ENCODE assay signal across 15 cellular contexts in genomic region chr2:31387850-31388249, GRCh38. TPM values are rescaled to one million over a fixed set of nuclear protein-coding genes. Genes with fewer than 3 reads are reported as not detected.
"Had no signal": no experiment of that assay in that cellular context is flagged by ENCODE, and none has a peak within 500 bp of the region (broad histone marks: within the 10 kb centered on the region; RNA-seq: fewer than 3 reads in every experiment).

No MANE protein-coding gene starts in this region.

- H3K27ac Mint-ChIP-seq: activated naive CD4-positive, alpha-beta T cell treated with anti-CD3 and anti-CD28 coated beads, Interleukin-2, amount 50 U/mL, for 24 hours; nephron progenitor cell had no signal

- H3K9me3 Mint-ChIP-seq: activated naive CD4-positive, alpha-beta T cell treated with anti-CD3 and anti-CD28 coated beads, Interleukin-2, amount 50 U/mL, for 24 hours; nephron progenitor cell had no signal

- H3K9me3 ChIP-seq: left lung, pancreas, stomach, thoracic aorta had no signal

- H3K4me3 Mint-ChIP-seq: activated naive CD4-positive, alpha-beta T cell treated with anti-CD3 and anti-CD28 coated beads, Interleukin-2, amount 50 U/mL, for 24 hours; nephron progenitor cell had no signal

- DNase-seq: activated T-cell treated with anti-CD3 and anti-CD28 coated beads, Interleukin-2, amount 50 U/mL, for 1 hour; central memory CD4-positive, alpha-beta T cell; cortex of kidney; effector memory CD4-positive, alpha-beta T cell; erythroblast; hippocampal formation; left lung; mesenchymal stem cell; nephron progenitor cell; pancreas; stimulated activated CD4-positive, alpha-beta T cell treated with anti-CD3 and anti-CD28 coated beads, Interleukin-4, amount 100 ng/mL, for 24 hours; stomach; T-helper 2 cell had no signal

- H3K36me3 Mint-ChIP-seq: activated naive CD4-positive, alpha-beta T cell treated with anti-CD3 and anti-CD28 coated beads, Interleukin-2, amount 50 U/mL, for 24 hours had no signal

- H3K4me1 Mint-ChIP-seq: activated naive CD4-positive, alpha-beta T cell treated with anti-CD3 and anti-CD28 coated beads, Interleukin-2, amount 50 U/mL, for 24 hours; nephron progenitor cell had no signal

- H3K4me3 ChIP-seq: left lung, pancreas, stomach, thoracic aorta had no signal

- H3K27me3 ChIP-seq: left lung, pancreas, stomach had no signal

- H3K27ac ChIP-seq: left lung, pancreas, stomach, thoracic aorta had no signal

RNA-seq across cellular contexts. Expression of gene XDH, which starts 26.7 kb away (rescaled TPM):
- total RNA-seq: thoracic aorta had no signal
